ENCODE assay signal across 9 cellular contexts in the genomic region with DNA sequence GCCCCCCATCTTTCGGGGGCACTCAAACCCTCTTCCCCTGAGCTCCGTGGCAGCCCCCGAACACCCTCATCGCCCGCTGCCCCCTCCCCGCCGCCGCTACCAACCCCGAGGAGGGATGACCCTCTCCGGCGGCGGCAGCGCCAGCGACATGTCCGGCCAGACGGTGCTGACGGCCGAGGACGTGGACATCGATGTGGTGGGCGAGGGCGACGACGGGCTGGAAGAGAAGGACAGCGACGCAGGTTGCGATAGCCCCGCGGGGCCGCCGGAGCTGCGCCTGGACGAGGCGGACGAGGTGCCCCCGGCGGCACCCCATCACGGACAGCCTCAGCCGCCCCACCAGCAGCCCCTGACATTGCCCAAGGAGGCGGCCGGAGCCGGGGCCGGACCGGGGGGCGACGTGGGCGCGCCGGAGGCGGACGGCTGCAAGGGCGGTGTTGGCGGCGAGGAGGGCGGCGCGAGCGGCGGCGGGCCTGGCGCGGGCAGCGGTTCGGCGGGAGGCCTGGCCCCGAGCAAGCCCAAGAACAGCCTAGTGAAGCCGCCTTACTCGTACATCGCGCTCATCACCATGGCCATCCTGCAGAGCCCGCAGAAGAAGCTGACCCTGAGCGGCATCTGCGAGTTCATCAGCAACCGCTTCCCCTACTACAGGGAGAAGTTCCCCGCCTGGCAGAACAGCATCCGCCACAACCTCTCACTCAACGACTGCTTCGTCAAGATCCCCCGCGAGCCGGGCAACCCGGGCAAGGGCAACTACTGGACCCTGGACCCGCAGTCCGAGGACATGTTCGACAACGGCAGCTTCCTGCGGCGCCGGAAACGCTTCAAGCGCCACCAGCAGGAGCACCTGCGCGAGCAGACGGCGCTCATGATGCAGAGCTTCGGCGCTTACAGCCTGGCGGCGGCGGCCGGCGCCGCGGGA. TPM values are rescaled to one million over a fixed set of nuclear protein-coding genes. Genes with fewer than 3 reads are reported as not detected.
DNase-seq lines count a peak whose midpoint lies in the region; ATAC-seq and TF ChIP-seq lines count a peak whose summit lies in the region.
"Had no signal": no experiment of that assay in that cellular context is flagged by ENCODE, and none has a peak within 500 bp of the region (broad histone marks: within the 10 kb centered on the region; RNA-seq: fewer than 3 reads in every experiment).

No MANE protein-coding gene starts in this region.

- peaks cover 32% of the 10 kb centered on the region for H3K4me1 ChIP-seq in CD8-positive, alpha-beta T cell (ENCODE audit: insufficient read depth, low read length)
- peaks cover 52 to 75% of the 10 kb centered on the region in 2 experiments for H3K4me1 ChIP-seq in neutrophil (ENCODE audit: control insufficient read depth in 1 of 2, insufficient read depth in 1 of 2, low read depth in 1 of 2, low read length in 1 of 2)

- peak overlapping the region; percentile 18 for H3K27ac Mint-ChIP-seq in CD8-positive, alpha-beta T cell
- H3K27ac Mint-ChIP-seq in T-cell, result peak overlapping the region in 1 of 2 donors; percentile 69
- no peak overlapping the region for H3K27ac Mint-ChIP-seq in endothelial cell (ENCODE audit: unreplicated experiment)

- peak overlapping the region; percentile 81 for H3K4me3 Mint-ChIP-seq in CD8-positive, alpha-beta T cell
- H3K4me3 Mint-ChIP-seq in T-cell, result peak overlapping the region; percentile 70 to 75 (median 72)
- no peak overlapping the region for H3K4me3 Mint-ChIP-seq in endothelial cell (ENCODE audit: unreplicated experiment)

- no peaks in the 10 kb centered on the region for H3K36me3 Mint-ChIP-seq in CD8-positive, alpha-beta T cell
- H3K36me3 Mint-ChIP-seq in T-cell (peaks cover 15% of the 10 kb centered on the region), endothelial cell (ENCODE audit: low read depth, unreplicated experiment) (no peaks in the 10 kb centered on the region)

- H3K27me3 ChIP-seq in CD8-positive, alpha-beta T cell (ENCODE audit: insufficient read depth, low read length), result peaks cover 77% of the 10 kb centered on the region
- H3K27me3 ChIP-seq in neutrophil, result peaks cover 100% of the 10 kb centered on the region

- peak; percentile 37 for ATAC-seq in CD8-positive, alpha-beta T cell
- ATAC-seq in T-cell (replicated peaks in 1 of 4) (peak; percentile 55 to 67 (median 61)), HG02885 (IDR thresholded peaks at IDR 0.05; ENCODE audit: poor library complexity, unreplicated experiment) (no peak), GM21423 (IDR thresholded peaks at IDR 0.05; ENCODE audit: unreplicated experiment) (no peak)

- peaks cover 74% of the 10 kb centered on the region for H3K27me3 Mint-ChIP-seq in CD8-positive, alpha-beta T cell (ENCODE audit: low read depth)
- peaks cover 59 to 76% of the 10 kb centered on the region in 2 donors for H3K27me3 Mint-ChIP-seq in T-cell
- peaks cover 46% of the 10 kb centered on the region for H3K27me3 Mint-ChIP-seq in endothelial cell (ENCODE audit: unreplicated experiment)

- peaks cover 40% of the 10 kb centered on the region for H3K4me1 Mint-ChIP-seq in CD8-positive, alpha-beta T cell (ENCODE audit: low read depth)
- H3K4me1 Mint-ChIP-seq in T-cell (peaks cover 37 to 49% (median 47%) of the 10 kb centered on the region in 3 donors), endothelial cell (ENCODE audit: unreplicated experiment) (peaks cover 37% of the 10 kb centered on the region)

- peaks cover 13% of the 10 kb centered on the region for H3K9me3 ChIP-seq in CD8-positive, alpha-beta T cell (ENCODE audit: low read length)
- H3K9me3 ChIP-seq in neutrophil, result peaks cover 4% of the 10 kb centered on the region

- intact Hi-C loops in CD8-positive, alpha-beta T cell (cut with DNase I, micrococcal nuclease), result loop anchor here in 1 of 2 experiments (5.0 to 10.0 kb wide), 3 partner anchors 538 to 1742 kb away; partner anchors contain the start of gene ATG4C

- POLR2A ChIA-PET in CD8-positive, alpha-beta T cell (lab: Charles Lee), result no interaction called here
- POLR2A ChIA-PET in T-cell (lab: Charles Lee), result interaction anchor here in 1 of 2 donors (0.6 kb wide), 1 partner anchor 279 kb away, joined by 3 read pairs; no protein-coding TSS in a partner anchor

- peak overlapping the region; percentile 54 for H3K4me3 ChIP-seq in CD8-positive, alpha-beta T cell (ENCODE audit: low read depth, low read length)
- H3K4me3 ChIP-seq in neutrophil (ENCODE audit: low read depth in 1 of 2, low read length in 1 of 2), result peak overlapping the region; percentile 71 to 81

- TF ChIP-seq CTCF in CD8-positive, alpha-beta T cell (IDR thresholded peaks at IDR 0.05), result no peak
- TF ChIP-seq CTCF in endothelial cell (IDR thresholded peaks at IDR 0.05; ENCODE audit: unreplicated experiment) (no peak), neutrophil (IDR thresholded peaks at IDR 0.05) (no peak)

- H3K27ac ChIP-seq in CD8-positive, alpha-beta T cell (ENCODE audit: low read depth, low read length), result no peak overlapping the region
- peak overlapping the region; percentile 31 for H3K27ac ChIP-seq in neutrophil
- H3K27ac ChIP-seq: epithelial cell of prostate had no signal

- CTCF ChIA-PET in CD8-positive, alpha-beta T cell (lab: Charles Lee), result interaction anchor here (1.3 to 2.0 kb wide), 2 partner anchors 11 to 439 kb away, joined by 3 to 4 read pairs; no protein-coding TSS in a partner anchor
- CTCF ChIA-PET in T-cell (lab: Charles Lee), result interaction anchor here in 1 of 2 donors (0.6 to 0.7 kb wide), 2 partner anchors 123 to 290 kb away, joined by 4 to 7 read pairs; no protein-coding TSS in a partner anchor

- DNase-seq in CD8-positive, alpha-beta T cell, result peak in 5 of 7 experiments; percentile 19 to 72 (median 46)
- DNase-seq in HK-2 (ENCODE audit: unreplicated experiment), result peak; percentile 33
- DNase-seq in T-cell, result peak in 28 of 34 experiments; percentile 12 to 55 (median 34)
- DNase-seq in endothelial cell (ENCODE audit: low spot score), result peak; percentile 38
- DNase-seq in cerebellar nuclear complex (lab: John Stamatoyannopoulos, UW), result no peak

- H3K9me3 Mint-ChIP-seq in CD8-positive, alpha-beta T cell, result peaks cover 13% of the 10 kb centered on the region
- H3K9me3 Mint-ChIP-seq in T-cell (peaks cover 6 to 19% (median 10%) of the 10 kb centered on the region in 3 donors), endothelial cell (ENCODE audit: unreplicated experiment) (no peaks in the 10 kb centered on the region)

- H3K36me3 ChIP-seq in CD8-positive, alpha-beta T cell (ENCODE audit: insufficient read depth, low read length), result no peaks in the 10 kb centered on the region
- no peaks in the 10 kb centered on the region for H3K36me3 ChIP-seq in neutrophil

RNA-seq across cellular contexts. Expression of gene FOXD3, which starts 0.8 kb away (rescaled TPM):
- total RNA-seq in CD8-positive, alpha-beta T cell, result not detected
- total RNA-seq in T-cell, result not detected
- total RNA-seq in endothelial cell (ENCODE audit: unreplicated experiment), result 0.26 TPM

RNA-seq across cellular contexts. Expression of gene ALG6, which starts 44.2 kb away (rescaled TPM):
- total RNA-seq in CD8-positive, alpha-beta T cell, result 10 to 100 TPM in 1 of 2 experiments, 1 to 10 TPM in 1; 10.0 to 10.3 TPM
- total RNA-seq in T-cell (10 to 100 TPM; 17.5 to 25.2 (median 22.2) TPM), endothelial cell (ENCODE audit: unreplicated experiment) (14.9 TPM)

Comparison
In these comparisons a context has a peak if more than half of its experiments do, and no peak if none do; other contexts are left out.
1. ATAC-seq: peak in CD8-positive, alpha-beta T cell (single experiment) and T-cell (4 of 4); none in HG02885 (single experiment) and GM21423 (single experiment).
2. DNase-seq: peak in CD8-positive, alpha-beta T cell (5 of 7), HK-2 (single experiment), T-cell (28 of 34) and endothelial cell (single experiment); none in cerebellar nuclear complex (0 of 2).